In genomic region chr10:71860243-71861029, GRCh38 we compare ENCODE assay signal across 1 cellular context.
A peak's percentile ranks its signal among the peaks of the same experiment; 100 is the strongest.
TF ChIP-seq lines count a peak whose summit lies in the region.

No MANE protein-coding gene starts in this region.

TF ChIP-seq in HepG2, 621 proteins besides CTCF, POLR2A, EP300 and RAD21 (continued from another document and continues in another):
- TF ChIP-seq HMGXB4 (CRISPR knock-in tag; IDR thresholded peaks at IDR 0.05; ENCODE audit: borderline replicate concordance in 1 of 2, low read depth in 1 of 2) (peak in 1 of 2 experiments; percentile 43; a peak in 1 of 4 replicates), HMG20A (CRISPR knock-in tag; IDR thresholded peaks at IDR 0.05; ENCODE audit: borderline replicate concordance) (peak; percentile 37; the same call in 1 of the 2 replicates), BRCA1 (CRISPR knock-in tag; IDR thresholded peaks at IDR 0.05) (no peak), KMT2B (CRISPR knock-in tag; IDR thresholded peaks at IDR 0.05) (0 out of 2 replicates have a peak, but pooled peaks have one; percentile 50), ZNF75D (CRISPR knock-in tag; IDR thresholded peaks at IDR 0.05; ENCODE audit: borderline replicate concordance) (no peak), SRSF9 (IDR thresholded peaks at IDR 0.05; ENCODE audit: borderline replicate concordance, insufficient read depth, low read depth, low read length, poor library complexity, severe bottlenecking) (no peak), ZNF772 (CRISPR knock-in tag; IDR thresholded peaks at IDR 0.05) (no peak), ZNF709 (CRISPR knock-in tag; IDR thresholded peaks at IDR 0.05) (no peak), ZNF790 (CRISPR knock-in tag; IDR thresholded peaks at IDR 0.05; ENCODE audit: borderline replicate concordance) (no peak), ZBTB14 (CRISPR knock-in tag; IDR thresholded peaks at IDR 0.05) (no peak), ZBTB20 (CRISPR knock-in tag; IDR thresholded peaks at IDR 0.05; ENCODE audit: borderline replicate concordance, low read depth) (no peak), ARID2 (CRISPR knock-in tag; IDR thresholded peaks at IDR 0.05; ENCODE audit: borderline replicate concordance) (no peak), HNRNPUL1 (IDR thresholded peaks at IDR 0.05; ENCODE audit: low read depth, low read length) (no peak), PATZ1 (CRISPR knock-in tag; IDR thresholded peaks at IDR 0.05) (peak; percentile 68), ZNF850 (CRISPR knock-in tag; conservative IDR thresholded peaks at IDR 0.05) (no peak), TRIM22 (IDR thresholded peaks at IDR 0.05) (no peak), ATF6 (CRISPR knock-in tag; conservative IDR thresholded peaks at IDR 0.05) (no peak), RFXAP (CRISPR knock-in tag; IDR thresholded peaks at IDR 0.05; ENCODE audit: borderline replicate concordance) (peak; percentile 54; the same call in 1 of the 2 replicates), REL (CRISPR knock-in tag; conservative IDR thresholded peaks at IDR 0.05) (no peak), ZNF253 (CRISPR knock-in tag; IDR thresholded peaks at IDR 0.05; ENCODE audit: borderline replicate concordance) (no peak), ARNTL (CRISPR knock-in tag; IDR thresholded peaks at IDR 0.05) (no peak), ZBTB40 (IDR thresholded peaks at IDR 0.05) (no peak), ZBTB40 (CRISPR knock-in tag; IDR thresholded peaks at IDR 0.05) (no peak), ZFY (CRISPR knock-in tag; IDR thresholded peaks at IDR 0.05) (peak; percentile 89), TRAFD1 (CRISPR knock-in tag; IDR thresholded peaks at IDR 0.05; ENCODE audit: borderline replicate concordance) (no peak), ZNF816 (CRISPR knock-in tag; IDR thresholded peaks at IDR 0.05; ENCODE audit: borderline replicate concordance) (no peak), CENPT (CRISPR knock-in tag; IDR thresholded peaks at IDR 0.05; ENCODE audit: low read depth) (no peak), ZBTB34 (CRISPR knock-in tag; IDR thresholded peaks at IDR 0.05) (no peak), ZNF597 (CRISPR knock-in tag; IDR thresholded peaks at IDR 0.05) (no peak), ATF7 (IDR thresholded peaks at IDR 0.05) (no peak), ATF7 (CRISPR knock-in tag; IDR thresholded peaks at IDR 0.05) (peak; percentile 35; the same call in 1 of the 2 replicates)
